In the genomic region with DNA sequence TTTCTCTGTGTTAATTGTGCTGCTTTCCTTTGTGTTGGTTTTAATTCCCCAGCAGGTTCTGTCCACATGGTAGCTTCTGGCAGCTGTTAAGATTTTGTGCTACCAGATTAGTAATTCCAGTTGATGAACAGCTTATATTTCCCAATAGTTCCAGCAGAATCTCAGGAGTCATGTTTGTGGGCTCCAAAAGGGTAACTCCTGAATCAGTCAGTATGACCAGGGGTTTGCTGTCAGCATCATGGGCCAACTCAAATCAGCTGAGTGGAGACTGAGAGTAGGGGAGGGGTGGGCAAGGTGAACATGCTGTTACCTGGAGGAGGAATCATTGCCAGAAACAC, we compare ENCODE assay signal across 8 cellular contexts.
A peak's percentile ranks its signal among the peaks of the same experiment; 100 is the strongest.
DNase-seq lines count a peak whose midpoint lies in the region; ATAC-seq and TF ChIP-seq lines count a peak whose summit lies in the region.

No MANE protein-coding gene starts in this region.

- TF ChIP-seq EP300 in upper lobe of left lung (IDR thresholded peaks at IDR 0.05) = no peak

- TF ChIP-seq CTCF in heart left ventricle (IDR thresholded peaks at IDR 0.05) (no peak), upper lobe of left lung (IDR thresholded peaks at IDR 0.05) (no peak)

- H3K4me3 ChIP-seq in heart left ventricle (no peak overlapping the region), upper lobe of left lung (no peak overlapping the region), aorta (ENCODE audit: low read length in 2 of 2) (no peak overlapping the region)

- peaks cover 0 to 61% (median 14%) of the 10 kb centered on the region in 12 donors for H3K4me1 ChIP-seq in heart left ventricle
- peaks cover 7 to 14% (median 9%) of the 10 kb centered on the region in 4 donors for H3K4me1 ChIP-seq in upper lobe of left lung
- H3K4me1 ChIP-seq in aorta (ENCODE audit: control insufficient read depth in 1 of 2, insufficient read depth in 2 of 2, low read length in 2 of 2) = no peaks in the 10 kb centered on the region

- H3K27me3 ChIP-seq in heart left ventricle (no peaks in the 10 kb centered on the region), upper lobe of left lung (no peaks in the 10 kb centered on the region), aorta (ENCODE audit: control insufficient read depth in 1 of 2, insufficient read depth in 2 of 2, low read length in 1 of 2) (no peaks in the 10 kb centered on the region)

- TF ChIP-seq POLR2A in heart left ventricle (IDR thresholded peaks at IDR 0.05) = no peak
- no peak for TF ChIP-seq POLR2A in upper lobe of left lung (IDR thresholded peaks at IDR 0.05)

- intact Hi-C loops in heart left ventricle (cut with DNase I) (no loop called here), cardiac septum (cut with DNase I) (no loop called here), left ventricle myocardium superior (cut with micrococcal nuclease) (no loop called here), aorta (cut with DNase I) (no loop called here)

- peak in 1 of 4 donors; percentile 57 for ATAC-seq in heart left ventricle
- ATAC-seq in left ventricle myocardium superior = peak; percentile 16
- peak; percentile 19 to 27 for ATAC-seq in upper lobe of left lung (ENCODE audit: low FRiP score in 2 of 2)
- ATAC-seq in aorta (ENCODE audit: low FRiP score) = no peak
- no peak for ATAC-seq in HG03460 (IDR thresholded peaks at IDR 0.05; ENCODE audit: unreplicated experiment)

- DNase-seq in heart left ventricle (no peak), cardiac septum (ENCODE audit: low spot score) (no peak), left ventricle myocardium superior (no peak), upper lobe of left lung (no peak), RPMI8226 (no peak), aorta (no peak)
- peak; percentile 11 for DNase-seq in activated CD4-positive, alpha-beta T cell treated with anti-CD3 and anti-CD28 coated beads, Interleukin-2, amount 50 U/mL, for 1 hour

- H3K36me3 ChIP-seq in heart left ventricle (no peaks in the 10 kb centered on the region), upper lobe of left lung (no peaks in the 10 kb centered on the region), aorta (ENCODE audit: control insufficient read depth in 1 of 2, insufficient read depth in 2 of 2, low read length in 1 of 2) (no peaks in the 10 kb centered on the region)

- H3K27ac ChIP-seq in heart left ventricle (peak overlapping the region in 10 of 12 donors; percentile 3 to 94 (median 36)), upper lobe of left lung (peak overlapping the region; percentile 75 to 87 (median 84)), aorta (ENCODE audit: low read depth in 1 of 2, low read length in 2 of 2) (no peak overlapping the region)

- H3K9me3 ChIP-seq in heart left ventricle (no peaks in the 10 kb centered on the region), upper lobe of left lung (no peaks in the 10 kb centered on the region), aorta (ENCODE audit: control insufficient read depth, low read length) (no peaks in the 10 kb centered on the region)

Comparison
In these comparisons a context has a peak if more than half of its experiments do, and no peak if none do; other contexts are left out.
1. ATAC-seq: peak in left ventricle myocardium superior (single experiment) and upper lobe of left lung (2 of 2); none in aorta (single experiment) and HG03460 (single experiment).
2. H3K27ac ChIP-seq: peak in heart left ventricle (10 of 12) and upper lobe of left lung (4 of 4); none in aorta (0 of 2).